In genomic region chr1:189752461-189752860, GRCh38 we compare ENCODE assay signal across 16 cellular contexts.
"Had no signal": no experiment of that assay in that cellular context is flagged by ENCODE, and none has a peak within 500 bp of the region (broad histone marks: within the 10 kb centered on the region; RNA-seq: fewer than 3 reads in every experiment).

No MANE protein-coding gene starts in this region.

- H3K36me3 ChIP-seq: ascending aorta, colonic mucosa, gastrocnemius medialis, left lung, right atrium auricular region, SJSA1, tibial artery had no signal

- H3K27ac ChIP-seq: ascending aorta, colonic mucosa, gastrocnemius medialis, left lung, right atrium auricular region, SJSA1, tibial artery had no signal

- H3K9me3 ChIP-seq: ascending aorta, colonic mucosa, gastrocnemius medialis, SJSA1 had no signal

- H3K27me3 ChIP-seq: ascending aorta, colonic mucosa, gastrocnemius medialis, left lung, right atrium auricular region, SJSA1, tibial artery had no signal

- ATAC-seq: gastrocnemius medialis; left lung; naive thymus-derived CD8-positive, alpha-beta T cell had no signal

- DNase-seq: activated CD4-positive, CD25-positive, alpha-beta regulatory T cell treated with anti-CD3 and anti-CD28 coated beads, Interleukin-2, amount 50 U/mL, for 72 hours; activated naive CD4-positive, alpha-beta T cell; activated naive CD8-positive, alpha-beta T cell treated with anti-CD3 and anti-CD28 coated beads, Interleukin-2, amount 10 ng/mL, durations not matched to agents 7 days and 5 days; colonic mucosa; effector CD8-positive, alpha-beta T cell; gastrocnemius medialis; islet precursor cell; left lung; naive thymus-derived CD8-positive, alpha-beta T cell; posterior cingulate gyrus; stimulated activated CD4-positive, alpha-beta T cell treated with anti-CD3 and anti-CD28 coated beads, Interleukin-2, amount 100 ng/mL, for 48 hours; stimulated activated naive CD4-positive, alpha-beta T cell; tibial artery had no signal

- H3K4me1 ChIP-seq: ascending aorta, colonic mucosa, gastrocnemius medialis, left lung, right atrium auricular region, SJSA1, tibial artery had no signal

- H3K4me3 ChIP-seq: ascending aorta, colonic mucosa, gastrocnemius medialis, left lung, right atrium auricular region, SJSA1, tibial artery had no signal
